Comparison of ENCODE assay signal across 8 cellular contexts in genomic region chrX:3842822-3843521, GRCh38.
DNase-seq lines count a peak whose midpoint lies in the region; ATAC-seq and TF ChIP-seq lines count a peak whose summit lies in the region.
"Not testable (repeated sequence)": the region's sequence is repeated elsewhere in the genome, so short reads cannot be mapped to it uniquely, and the experiment has no call there.

No MANE protein-coding gene starts in this region.

- not testable (repeated sequence) for H3K36me3 ChIP-seq in GM06990 (ENCODE audit: control insufficient read depth, insufficient read depth, low read length); mammary epithelial cell (ENCODE audit: insufficient read depth, low read length)

- not testable (repeated sequence) for H3K4me1 Mint-ChIP-seq in activated CD4-positive, alpha-beta memory T cell treated with anti-CD3 and anti-CD28 coated beads, Interleukin-2, amount 10 ng/mL, durations not matched to agents 7 days and 5 days

- not testable (repeated sequence) for H3K9ac ChIP-seq in mammary epithelial cell (ENCODE audit: insufficient read depth, low read length)

- not testable (repeated sequence) for H3K36me3 Mint-ChIP-seq in activated CD4-positive, alpha-beta memory T cell treated with anti-CD3 and anti-CD28 coated beads, Interleukin-2, amount 10 ng/mL, durations not matched to agents 7 days and 5 days (ENCODE audit: low read depth)

- peak overlapping the region; percentile 47 for H3K27ac Mint-ChIP-seq in activated CD4-positive, alpha-beta memory T cell treated with anti-CD3 and anti-CD28 coated beads, Interleukin-2, amount 10 ng/mL, durations not matched to agents 7 days and 5 days

- dilution Hi-C loops in mammary epithelial cell (cut with HindIII; ENCODE audit: low sequenced_read_pairs), result not testable (repeated sequence)

- intact Hi-C loops in mammary epithelial cell (cut with micrococcal nuclease), result not testable (repeated sequence)

- peak overlapping the region; percentile 68 for H3K4me3 Mint-ChIP-seq in activated CD4-positive, alpha-beta memory T cell treated with anti-CD3 and anti-CD28 coated beads, Interleukin-2, amount 10 ng/mL, durations not matched to agents 7 days and 5 days

- DNase-seq in GM06990 (ENCODE audit: extremely low read depth, insufficient read length); mammary epithelial cell; left lobe of liver (ENCODE audit: low spot score): not testable (repeated sequence)
- DNase-seq in NCI-H2171 treated with DMSO at 0.1 percent for 48 hours (lab: John Stamatoyannopoulos, UW), result peak; percentile 53
- peak; percentile 37 for DNase-seq in activated CD4-positive, alpha-beta memory T cell treated with anti-CD3 and anti-CD28 coated beads, Interleukin-2, amount 10 ng/mL, durations not matched to agents 7 days and 5 days
- DNase-seq in stimulated activated CD4-positive, alpha-beta T cell treated with anti-CD3 and anti-CD28 coated beads, Interleukin-2, amount 100 ng/mL, for 4 hours (ENCODE audit: low read depth), result peak; percentile 1

- peak overlapping the region; percentile 30 for H3K4me2 ChIP-seq in mammary epithelial cell (ENCODE audit: insufficient read depth, low read depth, low read length)

- no CpG with 5 or more reads among the region's 70 CpGs for WGBS in mammary epithelial cell (ENCODE audit: low coverage, missing lambda C conversion rate)

- H3K27me3 Mint-ChIP-seq in activated CD4-positive, alpha-beta memory T cell treated with anti-CD3 and anti-CD28 coated beads, Interleukin-2, amount 10 ng/mL, durations not matched to agents 7 days and 5 days, result not testable (repeated sequence)

- CTCF ChIA-PET in activated CD4-positive, alpha-beta memory T cell treated with anti-CD3 and anti-CD28 coated beads, Interleukin-2, amount 10 ng/mL, durations not matched to agents 7 days and 5 days (lab: Charles Lee); mammary epithelial cell (lab: Charles Lee; ENCODE audit: low non-redundant PET): not testable (repeated sequence)

- not testable (repeated sequence) for H3K9me3 Mint-ChIP-seq in activated CD4-positive, alpha-beta memory T cell treated with anti-CD3 and anti-CD28 coated beads, Interleukin-2, amount 10 ng/mL, durations not matched to agents 7 days and 5 days

- H3K4me3 ChIP-seq in GM06990 (replicated peaks; ENCODE audit: low read depth, low read length) (peak overlapping the region; percentile 60), mammary epithelial cell (replicated peaks in 1 of 3; ENCODE audit: insufficient read depth in 1 of 3, low read depth in 2 of 3, low read length in 3 of 3) (peak overlapping the region in 2 of 3 experiments; percentile 48 to 57)

- in situ Hi-C loops in mammary epithelial cell (cut with MboI; ENCODE audit: low sequenced_read_pairs in 2 of 2), result not testable (repeated sequence)

- not testable (repeated sequence) for H3K4me1 ChIP-seq in mammary epithelial cell (ENCODE audit: insufficient read depth, low read length)

- not testable (repeated sequence) for H2AFZ ChIP-seq in mammary epithelial cell (ENCODE audit: low read depth, low read length)

- TSS peak; percentile 78 for BruUV-seq in mammary epithelial cell (replicated peaks; lab: Mats Ljungman, UMichigan)

- ATAC-seq in GM21423 (IDR thresholded peaks at IDR 0.05; ENCODE audit: unreplicated experiment), result peak; percentile 83
- ATAC-seq in HG03095 (IDR thresholded peaks at IDR 0.05; ENCODE audit: unreplicated experiment), result peak; percentile 55
- peak; percentile 78 for ATAC-seq in left lobe of liver

- TF ChIP-seq CTCF in GM06990 (IDR thresholded peaks at IDR 0.05; ENCODE audit: insufficient read depth, low read length, poor library complexity, severe bottlenecking); mammary epithelial cell (conservative IDR thresholded peaks at IDR 0.05 in 1 of 2, IDR thresholded peaks at IDR 0.05 in 1 of 2; ENCODE audit: extremely low read depth in 1 of 2, insufficient read depth in 1 of 2, low read depth in 1 of 2, low read length in 2 of 2): not testable (repeated sequence)

- POLR2A ChIA-PET in activated CD4-positive, alpha-beta memory T cell treated with anti-CD3 and anti-CD28 coated beads, Interleukin-2, amount 10 ng/mL, durations not matched to agents 7 days and 5 days (lab: Charles Lee), result not testable (repeated sequence)

- H3K79me2 ChIP-seq in mammary epithelial cell (ENCODE audit: insufficient read depth, low read length), result not testable (repeated sequence)

- not testable (repeated sequence) for H3K27ac ChIP-seq in mammary epithelial cell (ENCODE audit: insufficient read depth, low read depth, low read length)

- H4K20me1 ChIP-seq in mammary epithelial cell (ENCODE audit: insufficient read depth, low read length), result not testable (repeated sequence)

- H3K27me3 ChIP-seq in GM06990 (replicated peaks; ENCODE audit: control insufficient read depth, insufficient read depth, low read length); mammary epithelial cell (ENCODE audit: insufficient read depth, low read length): not testable (repeated sequence)

- not testable (repeated sequence) for H3K9me3 ChIP-seq in mammary epithelial cell (replicated peaks; ENCODE audit: insufficient read depth, low read length)
